1 cellular context compared by ENCODE assay signal in genomic region chr10:83522881-83523386, GRCh38.
TF ChIP-seq lines count a peak whose summit lies in the region.

No MANE protein-coding gene starts in this region.

TF ChIP-seq in HepG2, 621 proteins besides CTCF, POLR2A, EP300 and RAD21 (continued from another document):
- no peak for TF ChIP-seq TEF (CRISPR knock-in tag; IDR thresholded peaks at IDR 0.05)
- TF ChIP-seq GATAD2A (CRISPR knock-in tag; IDR thresholded peaks at IDR 0.05) = no peak
- TF ChIP-seq ZNF609 (CRISPR knock-in tag; IDR thresholded peaks at IDR 0.05; ENCODE audit: borderline replicate concordance) = no peak
- no peak for TF ChIP-seq ZNF18 (CRISPR knock-in tag; IDR thresholded peaks at IDR 0.05; ENCODE audit: insufficient replicate concordance)
- no peak for TF ChIP-seq RNF219 (CRISPR knock-in tag; IDR thresholded peaks at IDR 0.05)
